Comparison of ENCODE assay signal across 26 cellular contexts in genomic region chr1:193891783-193892182, GRCh38.
"Had no signal": no experiment of that assay in that cellular context is flagged by ENCODE, and none has a peak within 500 bp of the region (broad histone marks: within the 10 kb centered on the region; RNA-seq: fewer than 3 reads in every experiment).

No MANE protein-coding gene starts in this region.

- DNase-seq: islet precursor cell; mesendoderm; naive B cell; natural killer cell; nephron progenitor cell; occipital lobe; psoas muscle; stimulated activated CD4-positive, alpha-beta T cell treated with anti-CD3 and anti-CD28 coated beads, Interleukin-12 subunit alpha, Interleukin-12 subunit beta, amount 100 ng/mL, for 4 hours; stimulated activated CD4-positive, alpha-beta T cell treated with anti-CD3 and anti-CD28 coated beads, Interleukin-15, amount 100 ng/mL, for 24 hours; stimulated activated CD4-positive, alpha-beta T cell treated with anti-CD3 and anti-CD28 coated beads, Interleukin-2, amount 100 ng/mL, for 24 hours; stimulated activated CD4-positive, alpha-beta T cell treated with anti-CD3 and anti-CD28 coated beads, Interleukin-4, amount 100 ng/mL, for 1 hour; stimulated activated naive B cell treated with anti-CD40 and anti-IgM and Interleukin-4, amounts not matched to agents 10 μg/mL and 1 μg/mL and 100 μg/mL, for 72 hours; stimulated activated naive CD8-positive, alpha-beta T cell treated with anti-CD3 and anti-CD28 coated beads, Interleukin-15, Interleukin-2, amounts not matched to agents 100 U/mL and 50 U/mL, for 24 hours; stomach; testis; thyroid gland; transverse colon; upper lobe of left lung had no signal

- H3K27me3 ChIP-seq: hepatocyte, neural progenitor cell, neutrophil, stomach, testis, thyroid gland, transverse colon, upper lobe of left lung, vagina had no signal

- H3K36me3 ChIP-seq: neural progenitor cell, neutrophil, stomach, thyroid gland, transverse colon, upper lobe of left lung, vagina had no signal

- H3K4me2 ChIP-seq: hepatocyte, neural progenitor cell had no signal

- H3K4me1 ChIP-seq: neural progenitor cell, parathyroid adenoma, psoas muscle, stomach, testis, thyroid gland, transverse colon, upper lobe of left lung, vagina had no signal

- H2AFZ ChIP-seq: hepatocyte, neural progenitor cell, parathyroid adenoma had no signal

- H3K9me3 ChIP-seq: neutrophil, psoas muscle, stomach, testis, thyroid gland, transverse colon, upper lobe of left lung, vagina had no signal

- H3K79me2 ChIP-seq: hepatocyte, parathyroid adenoma had no signal

- H3K4me3 ChIP-seq: hepatocyte, lung, neural progenitor cell, psoas muscle, skin epidermis, stomach, testis, thyroid gland, transverse colon, upper lobe of left lung, vagina had no signal

- ATAC-seq: natural killer cell; psoas muscle; sciatic nerve; stimulated activated naive B cell treated with anti-CD40 and anti-IgM and Interleukin-4, amounts not matched to agents 10 μg/mL and 1 μg/mL and 100 μg/mL, for 72 hours; stimulated activated naive CD8-positive, alpha-beta T cell treated with anti-CD3 and anti-CD28 coated beads, Interleukin-15, Interleukin-2, amounts not matched to agents 100 U/mL and 50 U/mL, for 24 hours had no signal

- H3K9ac ChIP-seq: neural progenitor cell, parathyroid adenoma had no signal

- H3K27ac ChIP-seq: hepatocyte, neural progenitor cell, neutrophil, parathyroid adenoma, psoas muscle, skin epidermis, stomach, testis, thyroid gland, transverse colon, upper lobe of left lung, vagina had no signal
